Comparison of ENCODE assay signal across 8 cellular contexts in the genomic region with DNA sequence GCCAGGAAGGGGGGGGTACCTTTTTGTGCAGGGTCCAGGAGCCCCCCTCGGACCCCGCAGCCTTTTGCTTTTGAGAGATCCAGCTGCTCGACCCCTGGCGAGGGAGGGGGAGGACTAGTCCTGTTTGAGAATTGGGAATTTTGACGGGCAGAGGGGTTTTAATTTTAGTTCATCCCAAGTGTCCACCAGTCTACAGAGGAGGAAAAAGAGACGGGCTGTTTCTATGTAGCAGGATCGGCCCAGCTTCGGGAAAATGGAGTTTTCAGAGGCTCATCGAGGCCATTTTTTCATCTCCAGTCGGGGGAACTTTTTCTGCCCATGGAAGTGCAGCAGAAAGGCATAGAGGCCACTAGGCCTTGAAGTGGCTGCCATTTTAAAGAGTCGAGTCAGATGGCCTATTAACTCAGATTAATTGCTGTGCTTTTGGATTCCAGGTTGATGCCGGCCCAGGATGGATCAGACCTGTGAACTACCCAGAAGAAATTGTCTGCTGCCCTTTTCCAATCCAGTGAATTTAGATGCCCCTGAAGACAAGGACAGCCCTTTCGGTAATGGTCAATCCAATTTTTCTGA. TPM values are rescaled to one million over a fixed set of nuclear protein-coding genes. Genes with fewer than 3 reads are reported as not detected.
DNase-seq lines count a peak whose midpoint lies in the region; ATAC-seq and TF ChIP-seq lines count a peak whose summit lies in the region.

No MANE protein-coding gene starts in this region.

- H3K4me3 ChIP-seq in OCI-LY1 (ENCODE audit: low read depth, low read length, poor library complexity, severe bottlenecking) (peak overlapping the region; percentile 86), osteoblast (ENCODE audit: insufficient read depth, low read length) (peak overlapping the region; percentile 80)

- TF ChIP-seq CTCF in OCI-LY1 (IDR thresholded peaks at IDR 0.05; ENCODE audit: low read length) (no peak), osteoblast (IDR thresholded peaks at IDR 0.05; ENCODE audit: extremely low read depth, low read depth, low read length) (no peak)

- peaks cover 29% of the 10 kb centered on the region for H3K36me3 ChIP-seq in ES-I3 (ENCODE audit: insufficient read depth, low read length)
- H3K36me3 ChIP-seq in OCI-LY1 (ENCODE audit: insufficient read depth, low read length), result peaks cover 46% of the 10 kb centered on the region
- peaks cover 30% of the 10 kb centered on the region for H3K36me3 ChIP-seq in osteoblast (ENCODE audit: insufficient read depth, low read length)

- peaks cover 30% of the 10 kb centered on the region for H3K4me1 ChIP-seq in ES-I3 (ENCODE audit: insufficient read depth, low read length)
- peaks cover 38% of the 10 kb centered on the region for H3K4me1 ChIP-seq in OCI-LY1 (ENCODE audit: insufficient read depth, low read length, severe bottlenecking)
- peaks cover 28% of the 10 kb centered on the region for H3K4me1 ChIP-seq in osteoblast (ENCODE audit: insufficient read depth, low read length)

- H3K27me3 ChIP-seq in OCI-LY1 (ENCODE audit: insufficient read depth, low read length) (no peaks in the 10 kb centered on the region), osteoblast (ENCODE audit: insufficient read depth, low read length) (no peaks in the 10 kb centered on the region)

- H3K79me2 ChIP-seq in OCI-LY1 (ENCODE audit: insufficient read depth, low read length), result peaks cover 49% of the 10 kb centered on the region
- peaks cover 51% of the 10 kb centered on the region for H3K79me2 ChIP-seq in osteoblast (ENCODE audit: insufficient read depth, low read length)

- peak overlapping the region; percentile 85 to 88 for H3K27ac Mint-ChIP-seq in effector memory CD8-positive, alpha-beta T cell

- H3K27ac ChIP-seq in OCI-LY1 (ENCODE audit: low read depth, low read length, poor library complexity, severe bottlenecking) (peak overlapping the region; percentile 45), osteoblast (ENCODE audit: low read depth, low read length) (peak overlapping the region; percentile 63)

- H3F3A ChIP-seq in OCI-LY1 (ENCODE audit: insufficient read depth, low read length), result no peaks in the 10 kb centered on the region

- DNase-seq in effector memory CD8-positive, alpha-beta T cell, result no peak
- peak; percentile 21 for DNase-seq in osteoblast (ENCODE audit: insufficient read length, low spot score, missing footprints)
- no peak for DNase-seq in NCI-H128 (lab: John Stamatoyannopoulos, UW; ENCODE audit: unreplicated experiment)
- DNase-seq in pons (ENCODE audit: low spot score), result no peak
- DNase-seq in NCI-H510A (lab: John Stamatoyannopoulos, UW), result no peak

- no peaks in the 10 kb centered on the region for H3K27me3 Mint-ChIP-seq in effector memory CD8-positive, alpha-beta T cell

- H3K36me3 Mint-ChIP-seq in effector memory CD8-positive, alpha-beta T cell (ENCODE audit: insufficient read depth), result peaks cover 68% of the 10 kb centered on the region

- H3K9ac ChIP-seq in ES-I3 (ENCODE audit: low read depth, low read length) (peak overlapping the region; percentile 83), OCI-LY1 (ENCODE audit: low read length) (peak overlapping the region; percentile 94)

- H3K9me3 ChIP-seq in ES-I3 (ENCODE audit: control insufficient read depth, insufficient read depth, low read length) (no peaks in the 10 kb centered on the region), OCI-LY1 (ENCODE audit: low read length) (no peaks in the 10 kb centered on the region), osteoblast (ENCODE audit: low read depth, low read length) (no peaks in the 10 kb centered on the region)

- H3K4me2 ChIP-seq in OCI-LY1 (ENCODE audit: low read length) (peak overlapping the region; percentile 99), osteoblast (ENCODE audit: insufficient read depth, low read length) (peak overlapping the region; percentile 82)

- no peak for ATAC-seq in effector memory CD8-positive, alpha-beta T cell (replicated peaks)
- no peak for ATAC-seq in HG02763 (IDR thresholded peaks at IDR 0.05; ENCODE audit: unreplicated experiment)

- H2AFZ ChIP-seq in OCI-LY1 (ENCODE audit: low read length) (no peak overlapping the region), osteoblast (ENCODE audit: low read length) (peak overlapping the region; percentile 67)

- H3K4me3 Mint-ChIP-seq in effector memory CD8-positive, alpha-beta T cell, result peak overlapping the region; percentile 82 to 84

- H3K4me1 Mint-ChIP-seq in effector memory CD8-positive, alpha-beta T cell (ENCODE audit: low read depth in 2 of 2), result peaks cover 19 to 34% of the 10 kb centered on the region in 2 donors

- H4K20me1 ChIP-seq in OCI-LY1 (ENCODE audit: insufficient read depth, low read length) (no peaks in the 10 kb centered on the region), osteoblast (ENCODE audit: insufficient read depth, low read length) (peaks cover 12% of the 10 kb centered on the region)

- no peaks in the 10 kb centered on the region for H3K9me2 ChIP-seq in OCI-LY1 (ENCODE audit: low read depth, low read length)

- H3K9me3 Mint-ChIP-seq in effector memory CD8-positive, alpha-beta T cell, result no peaks in the 10 kb centered on the region

RNA-seq across cellular contexts. Expression of a gene that starts 1.2 kb away (rescaled TPM):
- 48.6 and 53.2 TPM in 2 replicates for total RNA-seq in osteoblast

RNA-seq across cellular contexts. Expression of a gene that starts 48.0 kb away (rescaled TPM):
- total RNA-seq in osteoblast, result 0.29 and 1.1 TPM in 2 replicates
